ENCODE assay signal across 13 cellular contexts in genomic region chr17:82604532-82604931, GRCh38. TPM values are rescaled to one million over a fixed set of nuclear protein-coding genes. Genes with fewer than 3 reads are reported as not detected.
DNase-seq lines count a peak whose midpoint lies in the region; ATAC-seq and TF ChIP-seq lines count a peak whose summit lies in the region.
"Had no signal": no experiment of that assay in that cellular context is flagged by ENCODE, and none has a peak within 500 bp of the region (broad histone marks: within the 10 kb centered on the region; RNA-seq: fewer than 3 reads in every experiment).

No MANE protein-coding gene starts in this region.

- intact Hi-C loops in left ventricle myocardium inferior (cut with micrococcal nuclease) = no loop called here
- intact Hi-C loops in left ventricle myocardium superior (cut with micrococcal nuclease) = no loop called here

- H3K27ac Mint-ChIP-seq in effector memory CD8-positive, alpha-beta T cell = peak overlapping the region; percentile 29 to 56
- H3K27ac Mint-ChIP-seq in nephron = peak overlapping the region; percentile 39 to 90 (median 71)

- no peaks in the 10 kb centered on the region for H3K27me3 Mint-ChIP-seq in effector memory CD8-positive, alpha-beta T cell
- no peaks in the 10 kb centered on the region for H3K27me3 Mint-ChIP-seq in nephron (ENCODE audit: low read depth)

- peaks cover 3 to 7% of the 10 kb centered on the region in 2 donors for H3K4me1 Mint-ChIP-seq in effector memory CD8-positive, alpha-beta T cell (ENCODE audit: low read depth in 2 of 2)
- H3K4me1 Mint-ChIP-seq in nephron = peaks cover 42% of the 10 kb centered on the region

- DNase-seq in left ventricle myocardium inferior (no peak), left ventricle myocardium superior (no peak), mesenteric fat pad (ENCODE audit: low spot score) (no peak), NCI-H1092 (lab: John Stamatoyannopoulos, UW) (no peak)
- no peak for DNase-seq in effector memory CD8-positive, alpha-beta T cell
- DNase-seq: NCI-H1048; NCI-H2029 treated with DMSO at 0.1 percent for 48 hours; NCI-H446 treated with DMSO at 0.1 percent for 48 hours; NK-92 treated with Interleukin-12 subunit alpha and Interleukin-12 subunit beta, amount 100 ng/mL, for 24 hours; stimulated activated naive CD8-positive, alpha-beta T cell treated with anti-CD3 and anti-CD28 coated beads, Interleukin-15, Interleukin-2, amounts not matched to agents 100 U/mL and 50 U/mL, for 24 hours had no signal

- TF ChIP-seq CTCF in left ventricle myocardium inferior (IDR thresholded peaks at IDR 0.05; ENCODE audit: borderline replicate concordance) (no peak), nephron (IDR thresholded peaks at IDR 0.05; ENCODE audit: unreplicated experiment in 3 of 3) (no peak)

- H3K4me1 ChIP-seq in left ventricle myocardium inferior = peaks cover 47% of the 10 kb centered on the region

- H3K9me3 ChIP-seq in left ventricle myocardium inferior (replicated peaks) = no peaks in the 10 kb centered on the region

- peak overlapping the region; percentile 45 for H3K4me3 ChIP-seq in left ventricle myocardium inferior

- peak overlapping the region; percentile 66 for H3K27ac ChIP-seq in left ventricle myocardium inferior (replicated peaks)

- no peaks in the 10 kb centered on the region for H3K9me3 Mint-ChIP-seq in effector memory CD8-positive, alpha-beta T cell
- peaks cover 4% of the 10 kb centered on the region for H3K9me3 Mint-ChIP-seq in nephron

- peaks cover 48% of the 10 kb centered on the region for H3K36me3 ChIP-seq in left ventricle myocardium inferior

- H3K36me3 Mint-ChIP-seq in effector memory CD8-positive, alpha-beta T cell (ENCODE audit: insufficient read depth) = peaks cover 61% of the 10 kb centered on the region
- peaks cover 81% of the 10 kb centered on the region for H3K36me3 Mint-ChIP-seq in nephron (ENCODE audit: low read depth)

- H3K4me3 Mint-ChIP-seq in effector memory CD8-positive, alpha-beta T cell = no peak overlapping the region
- H3K4me3 Mint-ChIP-seq in nephron = no peak overlapping the region

- ATAC-seq in left ventricle myocardium superior (no peak), HG03354 (IDR thresholded peaks at IDR 0.05; ENCODE audit: poor library complexity, severe bottlenecking, unreplicated experiment) (no peak)
- ATAC-seq in effector memory CD8-positive, alpha-beta T cell (replicated peaks) = no peak
- ATAC-seq: HCT116; stimulated activated naive CD8-positive, alpha-beta T cell treated with anti-CD3 and anti-CD28 coated beads, Interleukin-15, Interleukin-2, amounts not matched to agents 100 U/mL and 50 U/mL, for 24 hours had no signal

- H3K27me3 ChIP-seq in left ventricle myocardium inferior (ENCODE audit: low read depth) = no peaks in the 10 kb centered on the region

RNA-seq across cellular contexts. Expression of gene WDR45B, which starts 43.7 kb away (rescaled TPM):
- total RNA-seq in left ventricle myocardium inferior (41.4 TPM), left ventricle myocardium superior (37.3 TPM), mesenteric fat pad (65.3 TPM)
